ENCODE assay signal across 1 cellular context in the genomic region with DNA sequence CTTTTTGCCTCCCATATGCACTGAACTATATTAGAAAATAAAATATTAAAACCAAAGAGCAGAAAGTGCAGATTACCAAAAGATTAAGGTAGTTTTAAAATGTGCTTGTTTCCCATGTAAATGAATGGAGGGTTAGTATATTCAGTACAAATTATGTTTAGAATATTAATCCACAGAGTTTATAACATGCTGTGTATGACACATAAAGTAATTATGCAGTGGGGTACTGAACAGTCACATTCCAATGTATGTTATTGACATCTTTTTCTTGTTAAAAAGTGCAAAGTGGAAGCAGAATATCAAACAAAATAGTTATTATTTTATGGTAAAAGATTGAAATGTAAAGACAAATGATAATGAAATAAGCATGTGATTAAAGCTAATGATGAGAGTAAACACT.
TF ChIP-seq lines count a peak whose summit lies in the region.

No MANE protein-coding gene starts in this region.

TF ChIP-seq in IMR-90, 13 proteins besides CTCF, POLR2A, EP300 and RAD21:
- TF ChIP-seq CEBPB (IDR thresholded peaks at IDR 0.05; ENCODE audit: low read depth, low read length) (no peak), MAFK (IDR thresholded peaks at IDR 0.05; ENCODE audit: low read depth, low read length) (no peak), FOS (IDR thresholded peaks at IDR 0.05; ENCODE audit: low read depth, low read length) (no peak), NFE2L2 (IDR thresholded peaks at IDR 0.05; ENCODE audit: low read depth, low read length) (no peak), RFX5 (IDR thresholded peaks at IDR 0.05; ENCODE audit: low read depth, low read length) (no peak), CHD1 (IDR thresholded peaks at IDR 0.05; ENCODE audit: low read depth, low read length) (no peak), MXI1 (IDR thresholded peaks at IDR 0.05; ENCODE audit: borderline replicate concordance, low read depth, low read length) (no peak), BHLHE40 (IDR thresholded peaks at IDR 0.05; ENCODE audit: low read depth, low read length) (no peak), MAZ (IDR thresholded peaks at IDR 0.05; ENCODE audit: borderline replicate concordance, low read depth, low read length) (no peak), RCOR1 (IDR thresholded peaks at IDR 0.05; ENCODE audit: insufficient replicate concordance, low read length) (no peak), SMC3 (IDR thresholded peaks at IDR 0.05; ENCODE audit: low read depth, low read length) (no peak), USF2 (IDR thresholded peaks at IDR 0.05; ENCODE audit: low read depth, low read length) (no peak)
- TF ChIP-seq, protein P1, sequence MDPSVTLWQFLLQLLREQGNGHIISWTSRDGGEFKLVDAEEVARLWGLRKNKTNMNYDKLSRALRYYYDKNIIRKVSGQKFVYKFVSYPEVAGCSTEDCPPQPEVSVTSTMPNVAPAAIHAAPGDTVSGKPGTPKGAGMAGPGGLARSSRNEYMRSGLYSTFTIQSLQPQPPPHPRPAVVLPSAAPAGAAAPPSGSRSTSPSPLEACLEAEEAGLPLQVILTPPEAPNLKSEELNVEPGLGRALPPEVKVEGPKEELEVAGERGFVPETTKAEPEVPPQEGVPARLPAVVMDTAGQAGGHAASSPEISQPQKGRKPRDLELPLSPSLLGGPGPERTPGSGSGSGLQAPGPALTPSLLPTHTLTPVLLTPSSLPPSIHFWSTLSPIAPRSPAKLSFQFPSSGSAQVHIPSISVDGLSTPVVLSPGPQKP (IDR thresholded peaks at IDR 0.05; ENCODE audit: borderline replicate concordance, low read depth, low read length), result no peak
